ENCODE assay signal across 8 cellular contexts in genomic region chr13:110912651-110913051, GRCh38. TPM values are rescaled to one million over a fixed set of nuclear protein-coding genes. Genes with fewer than 3 reads are reported as not detected.
DNase-seq lines count a peak whose midpoint lies in the region.

No MANE protein-coding gene starts in this region.

- H4K8ac ChIP-seq in neuronal stem cell (ENCODE audit: low read depth, low read length) = no peak overlapping the region

- no peak overlapping the region for H4K91ac ChIP-seq in neuronal stem cell (ENCODE audit: low read depth, low read length, poor library complexity)

- peak overlapping the region; percentile 98 for H3K4me3 ChIP-seq in ectodermal cell (ENCODE audit: insufficient read depth, low read depth, low read length)
- H3K4me3 ChIP-seq in neuronal stem cell (ENCODE audit: low read length in 2 of 2) = peak overlapping the region; percentile 55 to 97

- no peak overlapping the region for H3K14ac ChIP-seq in neuronal stem cell (ENCODE audit: low read length)

- H2BK5ac ChIP-seq in neuronal stem cell (ENCODE audit: low read length) = no peak overlapping the region

- no peak overlapping the region for H2AK5ac ChIP-seq in neuronal stem cell (ENCODE audit: low read depth, low read length)

- no peak overlapping the region for H3K23ac ChIP-seq in neuronal stem cell (ENCODE audit: low read depth, low read length, poor library complexity)

- H3K4me2 ChIP-seq in neuronal stem cell (ENCODE audit: insufficient read depth, low read length, poor library complexity, severe bottlenecking) = peak overlapping the region; percentile 63

- H3K9me3 ChIP-seq in ectodermal cell (ENCODE audit: control insufficient read depth, low read length) (no peaks in the 10 kb centered on the region), neuronal stem cell (replicated peaks in 1 of 2; ENCODE audit: control insufficient read depth in 2 of 2, insufficient read depth in 1 of 2, low read depth in 1 of 2, low read length in 2 of 2) (no peaks in the 10 kb centered on the region)

- peak; percentile 29 for DNase-seq in GM04503 (ENCODE audit: low read depth)
- peak; percentile 13 for DNase-seq in NCI-H226
- DNase-seq in neuronal stem cell (ENCODE audit: low spot score) = no peak
- DNase-seq in NCI-H1048 (lab: John Stamatoyannopoulos, UW) = no peak
- DNase-seq in pons (ENCODE audit: low spot score) = no peak
- no peak for DNase-seq in NCI-H2081 treated with DMSO at 0.1 percent for 48 hours (lab: John Stamatoyannopoulos, UW)
- no peak for DNase-seq in Kasumi-1 (lab: John Stamatoyannopoulos, UW)

- no peak overlapping the region for H2BK120ac ChIP-seq in neuronal stem cell (ENCODE audit: low read depth, low read length)

- H3K4me1 ChIP-seq in ectodermal cell (ENCODE audit: control insufficient read depth, insufficient read depth, low read length) (peaks cover 26% of the 10 kb centered on the region), neuronal stem cell (ENCODE audit: control insufficient read depth in 2 of 2, insufficient read depth in 1 of 2, low read depth in 1 of 2, low read length in 2 of 2) (peaks cover 13 to 17% of the 10 kb centered on the region in 2 donors)

- no peak overlapping the region for H3K4ac ChIP-seq in neuronal stem cell (ENCODE audit: low read length)

- H2BK15ac ChIP-seq in neuronal stem cell (ENCODE audit: low read length) = no peak overlapping the region

- no peak overlapping the region for H2BK12ac ChIP-seq in neuronal stem cell (ENCODE audit: low read length)

- H3K9ac ChIP-seq in neuronal stem cell (ENCODE audit: low read depth, low read length, poor library complexity) = no peak overlapping the region

- no peak overlapping the region for H3K27ac ChIP-seq in ectodermal cell (ENCODE audit: insufficient read depth, low read depth, low read length, poor library complexity, severe bottlenecking)
- no peak overlapping the region for H3K27ac ChIP-seq in neuronal stem cell (replicated peaks; ENCODE audit: low read length)

- H3K79me1 ChIP-seq in neuronal stem cell (ENCODE audit: low read depth, low read length) = peaks cover 5% of the 10 kb centered on the region

- 24 to 25% methylated on average over 9 of the region's 10 CpGs for WGBS in ectodermal cell, 2 experiments
- no CpG with 5 or more reads among the region's 10 CpGs for WGBS in neuronal stem cell (ENCODE audit: extremely low coverage in 2 of 2, insufficient read length in 2 of 2, insufficient replicate concordance in 1 of 2), 2 donors

- H3K18ac ChIP-seq in neuronal stem cell (ENCODE audit: low read length) = no peak overlapping the region

- H3K27me3 ChIP-seq in ectodermal cell (ENCODE audit: control insufficient read depth, insufficient read depth, low read length, poor library complexity, severe bottlenecking) = no peaks in the 10 kb centered on the region
- no peaks in the 10 kb centered on the region for H3K27me3 ChIP-seq in neuronal stem cell (ENCODE audit: control insufficient read depth in 3 of 3, insufficient read depth in 3 of 3, low read depth in 1 of 3, low read length in 3 of 3)

- no peak overlapping the region for H2AFZ ChIP-seq in neuronal stem cell (ENCODE audit: low read length)

- H3K36me3 ChIP-seq in ectodermal cell (ENCODE audit: control insufficient read depth, insufficient read depth, low read length) (peaks cover 13% of the 10 kb centered on the region), neuronal stem cell (replicated peaks in 1 of 2; ENCODE audit: control insufficient read depth in 2 of 2, insufficient read depth in 2 of 2, low read length in 2 of 2) (peaks cover 4 to 45% of the 10 kb centered on the region in 2 donors)

RNA-seq across cellular contexts. Expression of gene ANKRD10, which starts 2.2 kb away (rescaled TPM):
- polyA plus RNA-seq in ectodermal cell (2013, experiment 1 of 4) = 173 TPM
- 208 TPM for polyA plus RNA-seq in ectodermal cell (2013, experiment 2 of 4)
- 166 TPM for polyA plus RNA-seq in ectodermal cell (2013, experiment 3 of 4)
- polyA plus RNA-seq in ectodermal cell (2013, experiment 4 of 4) = 189 TPM
- 91.9 TPM for polyA plus RNA-seq in neuronal stem cell (2013, experiment 1 of 2)
- 92.3 TPM for polyA plus RNA-seq in neuronal stem cell (2013, experiment 2 of 2)

Comparison
In these comparisons a context has a peak if more than half of its experiments do, and no peak if none do; other contexts are left out.
1. DNase-seq: peak in GM04503 (single experiment) and NCI-H226 (single experiment); none in neuronal stem cell (single experiment), NCI-H1048 (single experiment), pons (single experiment), NCI-H2081 treated with DMSO at 0.1 percent for 48 hours (single experiment) and Kasumi-1 (0 of 2).